ENCODE assay signal across 24 cellular contexts in the genomic region with DNA sequence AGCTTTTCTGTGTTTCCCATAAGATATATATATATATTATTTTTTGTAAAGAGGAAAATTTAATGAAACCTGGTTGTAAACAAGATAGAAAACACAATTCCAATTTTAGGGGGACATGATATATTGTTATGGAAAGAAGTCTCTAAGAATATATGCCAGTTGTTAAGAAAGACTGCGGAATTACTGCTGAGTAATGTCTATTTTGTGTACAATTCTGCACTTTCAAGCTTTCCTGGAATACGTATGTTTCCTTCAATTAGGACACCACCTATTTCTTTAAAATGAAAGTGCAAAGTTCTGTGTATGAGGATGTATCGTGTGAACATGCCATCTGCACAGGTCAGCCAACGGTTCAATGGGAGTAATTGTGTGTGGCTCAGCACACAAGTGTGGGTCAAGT.
"Had no signal": no experiment of that assay in that cellular context is flagged by ENCODE, and none has a peak within 500 bp of the region (broad histone marks: within the 10 kb centered on the region; RNA-seq: fewer than 3 reads in every experiment).

No MANE protein-coding gene starts in this region.

- DNase-seq: colonic mucosa; cortex of kidney; effector CD8-positive, alpha-beta T cell; effector memory CD8-positive, alpha-beta T cell; endodermal cell; erythroblast; esophagus squamous epithelium; foreskin fibroblast; foreskin melanocyte; gastrocnemius medialis; glutamatergic neuron; heart right ventricle; hippocampal formation; left cardiac atrium; left lung; left ventricle myocardium superior; lower lobe of right lung; mesenchymal stem cell; mucosa of descending colon; naive B cell had no signal

- FAIRE-seq: islet of Langerhans, keratinocyte had no signal

- ATAC-seq: effector memory CD8-positive, alpha-beta T cell; esophagus mucosa; gastrocnemius medialis; heart right ventricle; left cardiac atrium; left lung; left ventricle myocardium superior; lower lobe of right lung; mucosa of descending colon had no signal

- H3K4me1 ChIP-seq: colonic mucosa, esophagus squamous epithelium, gastrocnemius medialis, heart right ventricle, left lung, lower lobe of right lung had no signal

- H3K9me3 ChIP-seq: colonic mucosa, esophagus squamous epithelium, gastrocnemius medialis, heart right ventricle, left lung, lower lobe of right lung, mucosa of descending colon had no signal

- H3K36me3 ChIP-seq: colonic mucosa, esophagus squamous epithelium, gastrocnemius medialis, heart right ventricle, left lung, lower lobe of right lung had no signal

- H3K27me3 ChIP-seq: colonic mucosa had no signal

- H3K27ac ChIP-seq: colonic mucosa, epithelial cell of prostate, esophagus squamous epithelium, gastrocnemius medialis, heart right ventricle, left lung, lower lobe of right lung had no signal

- H3K4me3 ChIP-seq: colonic mucosa, esophagus squamous epithelium, gastrocnemius medialis, heart right ventricle, left lung, lower lobe of right lung, mucosa of descending colon had no signal
